In the genomic region with DNA sequence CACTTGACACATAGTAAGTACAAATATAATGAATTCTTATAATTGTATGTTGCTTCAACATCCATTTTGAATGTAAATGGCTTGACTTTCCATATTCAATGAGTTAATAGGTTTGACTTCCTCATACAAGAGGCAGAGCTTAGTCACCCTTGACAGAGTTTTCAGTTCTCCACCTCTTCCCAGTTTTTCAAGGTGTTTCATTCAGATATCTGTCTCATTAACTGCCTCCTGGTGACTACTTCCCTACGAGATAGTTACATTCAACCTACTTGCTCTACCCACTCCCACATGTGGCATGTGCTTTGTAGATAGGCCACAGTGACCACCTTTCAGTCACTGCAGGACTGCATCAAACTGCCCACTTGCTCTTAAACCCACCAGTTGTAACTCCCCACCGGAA, we compare ENCODE assay signal across 25 cellular contexts. TPM values are rescaled to one million over a fixed set of nuclear protein-coding genes. Genes with fewer than 3 reads are reported as not detected.
DNase-seq lines count a peak whose midpoint lies in the region; ATAC-seq and TF ChIP-seq lines count a peak whose summit lies in the region.
"Had no signal": no experiment of that assay in that cellular context is flagged by ENCODE, and none has a peak within 500 bp of the region (broad histone marks: within the 10 kb centered on the region; RNA-seq: fewer than 3 reads in every experiment).

No MANE protein-coding gene starts in this region.

- H3K18ac ChIP-seq in mesendoderm (ENCODE audit: low read length): peak overlapping the region; percentile 43

- intact Hi-C loops in Calu3 (cut with micrococcal nuclease; ENCODE audit: unreplicated experiment): loop anchor here (5.0 kb wide), 1 partner anchor 481 kb away; no protein-coding TSS in a partner anchor
- intact Hi-C loops in MCF 10A (cut with micrococcal nuclease): no loop called here
- intact Hi-C loops in lower lobe of right lung (cut with DNase I): no loop called here

- H2AFZ ChIP-seq in KMS-11 (ENCODE audit: low read depth): no peak overlapping the region; the same call in 1 of the 2 replicates

- H3K36me3 Mint-ChIP-seq in Calu3 (ENCODE audit: insufficient read depth, unreplicated experiment) (peaks cover 5% of the 10 kb centered on the region), MCF 10A (ENCODE audit: insufficient read depth, unreplicated experiment) (no peaks in the 10 kb centered on the region)
- H3K36me3 Mint-ChIP-seq: immature natural killer cell; stimulated activated effector memory CD8-positive, alpha-beta T cell treated with anti-CD3 and anti-CD28 coated beads, Interleukin-12 subunit alpha, Interleukin-12 subunit beta, amount 100 ng/mL, for 72 hours had no signal

- H3K4me1 Mint-ChIP-seq in Calu3 (ENCODE audit: low read depth, unreplicated experiment) (peaks cover 18% of the 10 kb centered on the region), MCF 10A (ENCODE audit: insufficient read depth, unreplicated experiment) (peaks cover 23% of the 10 kb centered on the region)
- H3K4me1 Mint-ChIP-seq: central memory CD8-positive, alpha-beta T cell; immature natural killer cell; stimulated activated effector memory CD8-positive, alpha-beta T cell treated with anti-CD3 and anti-CD28 coated beads, Interleukin-12 subunit alpha, Interleukin-12 subunit beta, amount 100 ng/mL, for 72 hours had no signal

- WGBS in mesendoderm (ENCODE audit: extremely low coverage, insufficient coverage, low lambda C conversion rate): no CpG with 5 or more reads among the region's 2 CpGs

- DNase-seq in Calu3 (no peak), MCF 10A (ENCODE audit: unreplicated experiment) (no peak), mesendoderm (no peak), OCI-M2 (lab: John Stamatoyannopoulos, UW; ENCODE audit: unreplicated experiment) (no peak), lower lobe of right lung (no peak)
- DNase-seq: activated CD4-positive, alpha-beta T cell treated with anti-CD3 and anti-CD28 coated beads, Interleukin-2, amount 50 U/mL, for 1 hour; activated gamma-delta T cell; Caco-2; effector memory CD4-positive, alpha-beta T cell; EL; GOT3; head of caudate nucleus; immature natural killer cell; NCI-H1436; NCI-H82; occipital lobe; RPMI8226 had no signal

- no peak overlapping the region for H2BK120ac ChIP-seq in mesendoderm (ENCODE audit: low read depth, low read length)

- no peak overlapping the region for H4K5ac ChIP-seq in mesendoderm (ENCODE audit: low read length)

- H3K9me3 ChIP-seq in lower lobe of right lung: no peaks in the 10 kb centered on the region
- H3K9me3 ChIP-seq: Caco-2, thoracic aorta had no signal

- H3K4me2 ChIP-seq in KMS-11 (no peak overlapping the region), mesendoderm (ENCODE audit: low read length) (no peak overlapping the region)

- CTCF ChIA-PET in Calu3 (lab: Charles Lee) (interaction anchor here (0.6 kb wide), 1 partner anchor 739 kb away, joined by 3 read pairs; no protein-coding TSS in a partner anchor), MCF 10A (lab: Yijun Ruan, JAX) (interaction anchor here (0.7 kb wide), 1 partner anchor 335 kb away, joined by 3 read pairs; no protein-coding TSS in a partner anchor)

- H3K27ac ChIP-seq in KMS-11 (peak overlapping the region; percentile 96; the same call in 1 of the 2 replicates), mesendoderm (ENCODE audit: low read depth, low read length) (no peak overlapping the region), lower lobe of right lung (no peak overlapping the region)

- ATAC-seq in activated CD4-positive, CD25-positive, alpha-beta regulatory T cell treated with anti-CD3 and anti-CD28 coated beads, Interleukin-2, amount 50 U/mL, for 24 hours: no peak
- ATAC-seq in lower lobe of right lung (no peak), GM21529 (IDR thresholded peaks at IDR 0.05; ENCODE audit: unreplicated experiment) (no peak)
- ATAC-seq: sciatic nerve; stimulated activated effector memory CD8-positive, alpha-beta T cell treated with anti-CD3 and anti-CD28 coated beads, Interleukin-12 subunit alpha, Interleukin-12 subunit beta, amount 100 ng/mL, for 72 hours had no signal

- H2BK5ac ChIP-seq in mesendoderm (ENCODE audit: low read length): peak overlapping the region; percentile 44

- POLR2A ChIA-PET in MCF 10A (lab: Yijun Ruan, JAX): no interaction called here

- no peaks in the 10 kb centered on the region for H3K79me1 ChIP-seq in mesendoderm (ENCODE audit: low read length)

- H3K4me3 ChIP-seq in KMS-11 (IDR thresholded peaks at IDR 0.05; ENCODE audit: insufficient read depth, low read depth, low read length) (no peak overlapping the region), mesendoderm (ENCODE audit: low read length) (no peak overlapping the region), lower lobe of right lung (no peak overlapping the region)
- H3K4me3 ChIP-seq: thoracic aorta had no signal

- H4K8ac ChIP-seq in mesendoderm (ENCODE audit: low read depth, low read length): peak overlapping the region; percentile 13

- no peak for TF ChIP-seq CTCF in Calu3 (IDR thresholded peaks at IDR 0.05; ENCODE audit: unreplicated experiment)
- no peak for TF ChIP-seq CTCF in KMS-11 (conservative IDR thresholded peaks at IDR 0.05; ENCODE audit: low read depth, low read length)
- no peak for TF ChIP-seq CTCF in MCF 10A (IDR thresholded peaks at IDR 0.05; ENCODE audit: unreplicated experiment)
- no peak for TF ChIP-seq CTCF in lower lobe of right lung (IDR thresholded peaks at IDR 0.05)

- no peaks in the 10 kb centered on the region for H3K27me3 Mint-ChIP-seq in Calu3 (ENCODE audit: unreplicated experiment)
- H3K27me3 Mint-ChIP-seq in MCF 10A (ENCODE audit: insufficient read depth, unreplicated experiment): no peaks in the 10 kb centered on the region
- H3K27me3 Mint-ChIP-seq: central memory CD8-positive, alpha-beta T cell had no signal

- H4K20me1 ChIP-seq in KMS-11 (ENCODE audit: insufficient read depth): no peaks in the 10 kb centered on the region

- no peak overlapping the region for H3K23ac ChIP-seq in mesendoderm (ENCODE audit: low read length)

- no peaks in the 10 kb centered on the region for H3K79me2 ChIP-seq in KMS-11 (ENCODE audit: insufficient read depth, low read depth)
- no peaks in the 10 kb centered on the region for H3K79me2 ChIP-seq in mesendoderm (ENCODE audit: control insufficient read depth, insufficient read depth, low read length)

- peak overlapping the region; percentile 86 for H2AK5ac ChIP-seq in mesendoderm (ENCODE audit: low read length)

- H3K27me3 ChIP-seq in KMS-11 (ENCODE audit: insufficient read depth, low read depth) (no peaks in the 10 kb centered on the region), mesendoderm (ENCODE audit: insufficient read depth, low read length, poor library complexity) (no peaks in the 10 kb centered on the region), lower lobe of right lung (ENCODE audit: low read depth) (no peaks in the 10 kb centered on the region)

- H2BK15ac ChIP-seq in mesendoderm (replicated peaks; ENCODE audit: low read depth): peak overlapping the region; percentile 97

- H3K9ac ChIP-seq in KMS-11: no peak overlapping the region; the same call in 1 of the 2 replicates
- no peak overlapping the region for H3K9ac ChIP-seq in mesendoderm (ENCODE audit: low read length)

- H3K36me3 ChIP-seq in KMS-11 (ENCODE audit: insufficient read depth): no peaks in the 10 kb centered on the region
- no peaks in the 10 kb centered on the region for H3K36me3 ChIP-seq in mesendoderm (ENCODE audit: control insufficient read depth, insufficient read depth, low read length)
- H3K36me3 ChIP-seq in lower lobe of right lung: no peaks in the 10 kb centered on the region
- H3K36me3 ChIP-seq: thoracic aorta had no signal

- BruUV-seq in Calu3 (replicated peaks; lab: Mats Ljungman, UMichigan) (no TSS peak), MCF 10A (replicated peaks; lab: Mats Ljungman, UMichigan) (no TSS peak)

- H3K4me1 ChIP-seq in KMS-11 (ENCODE audit: low read depth, poor library complexity, severe bottlenecking) (peaks cover 43% of the 10 kb centered on the region), mesendoderm (ENCODE audit: control insufficient read depth, low read depth, low read length) (peaks cover 4% of the 10 kb centered on the region), lower lobe of right lung (peaks cover 10% of the 10 kb centered on the region)

- peak overlapping the region; percentile 27 for H3K56ac ChIP-seq in mesendoderm (ENCODE audit: low read length)

- H3K4ac ChIP-seq in mesendoderm (ENCODE audit: low read depth, low read length): peak overlapping the region; percentile 6

- H3K4me3 Mint-ChIP-seq in Calu3 (ENCODE audit: low read depth, unreplicated experiment) (no peak overlapping the region), MCF 10A (ENCODE audit: unreplicated experiment) (no peak overlapping the region)
- H3K4me3 Mint-ChIP-seq: central memory CD8-positive, alpha-beta T cell; immature natural killer cell; stimulated activated effector memory CD8-positive, alpha-beta T cell treated with anti-CD3 and anti-CD28 coated beads, Interleukin-12 subunit alpha, Interleukin-12 subunit beta, amount 100 ng/mL, for 72 hours had no signal

- H3K9me3 Mint-ChIP-seq in Calu3 (ENCODE audit: low read depth, unreplicated experiment): peaks cover 12% of the 10 kb centered on the region
- H3K9me3 Mint-ChIP-seq in MCF 10A (ENCODE audit: unreplicated experiment): peaks cover 9% of the 10 kb centered on the region

- H3K27ac Mint-ChIP-seq in Calu3 (ENCODE audit: unreplicated experiment) (peak overlapping the region; percentile 19), MCF 10A (ENCODE audit: low read depth, unreplicated experiment) (peak overlapping the region; percentile 99)
- H3K27ac Mint-ChIP-seq: immature natural killer cell had no signal

RNA-seq across cellular contexts. Expression of a gene that starts 60.0 kb away (rescaled TPM):
- total RNA-seq in Calu3 (2022) (not detected in 2 replicates), MCF 10A (2022) (not detected in 2 replicates), lower lobe of right lung (not detected)
- polyA plus RNA-seq in mesendoderm (2013, experiment 1 of 2): 0.04 TPM
- 0.08 TPM for polyA plus RNA-seq in mesendoderm (2013, experiment 2 of 2)
- total RNA-seq: Caco-2, lower leg skin, occipital lobe, sciatic nerve, thoracic aorta had no signal
- polyA plus RNA-seq: immature natural killer cell had no signal
